ENCODE assay signal across 24 cellular contexts in genomic region chr7:1649751-1650326, GRCh38. TPM values are rescaled to one million over a fixed set of nuclear protein-coding genes. Genes with fewer than 3 reads are reported as not detected.
"Had no signal": no experiment of that assay in that cellular context is flagged by ENCODE, and none has a peak within 500 bp of the region (broad histone marks: within the 10 kb centered on the region; RNA-seq: fewer than 3 reads in every experiment).

No MANE protein-coding gene starts in this region.

- H3K9me3 ChIP-seq: breast epithelium, esophagus muscularis mucosa, heart left ventricle, spleen, suprapubic skin, tibial nerve had no signal

- H3K36me3 Mint-ChIP-seq: activated naive CD4-positive, alpha-beta T cell treated with anti-CD3 and anti-CD28 coated beads, Interleukin-2, amount 50 U/mL, for 72 hours; mesothelial cell of epicardium; naive thymus-derived CD4-positive, alpha-beta T cell had no signal

- H3K9me3 Mint-ChIP-seq: activated B cell treated with CpG ODN at 0.5 μM for 24 hours; activated naive CD4-positive, alpha-beta T cell treated with anti-CD3 and anti-CD28 coated beads, Interleukin-2, amount 50 U/mL, for 72 hours; activated T-cell treated with anti-CD3 and anti-CD28 coated beads, Interleukin-2, amount 50 U/mL, for 72 hours; mesothelial cell of epicardium; naive thymus-derived CD4-positive, alpha-beta T cell had no signal

- H3K4me3 ChIP-seq: breast epithelium, esophagus muscularis mucosa, heart left ventricle, spleen, suprapubic skin, tibial nerve had no signal

- DNase-seq: activated B cell treated with CpG ODN at 0.5 μM for 24 hours; activated CD4-positive, alpha-beta T cell treated with anti-CD3 and anti-CD28 coated beads for 36 hours; activated CD4-positive, alpha-beta T cell treated with anti-CD3 and anti-CD28 coated beads, Interleukin-2, amount 50 U/mL, for 4 hours; activated naive CD4-positive, alpha-beta T cell; activated T-cell treated with anti-CD3 and anti-CD28 coated beads for 4 hours; activated T-cell treated with anti-CD3 and anti-CD28 coated beads, Interleukin-2, amount 50 U/mL, for 72 hours; central memory CD4-positive, alpha-beta T cell; dermis blood vessel endothelial cell; effector CD4-positive, alpha-beta T cell; foreskin keratinocyte; kidney glomerular epithelial cell; mammary epithelial cell; naive thymus-derived CD4-positive, alpha-beta T cell; occipital lobe; spleen; stimulated activated naive CD4-positive, alpha-beta T cell; T-helper 2 cell had no signal

- H3K36me3 ChIP-seq: breast epithelium, esophagus muscularis mucosa, heart left ventricle, spleen, suprapubic skin, tibial nerve had no signal

- H3K27ac ChIP-seq: breast epithelium, esophagus muscularis mucosa, foreskin keratinocyte, spleen, suprapubic skin, tibial nerve had no signal

- H3K27me3 Mint-ChIP-seq: activated CD4-positive, alpha-beta T cell treated with anti-CD3 and anti-CD28 coated beads for 36 hours had no signal

- H3K4me3 Mint-ChIP-seq: activated B cell treated with CpG ODN at 0.5 μM for 24 hours; activated CD4-positive, alpha-beta T cell treated with anti-CD3 and anti-CD28 coated beads for 36 hours; activated T-cell treated with anti-CD3 and anti-CD28 coated beads, Interleukin-2, amount 50 U/mL, for 72 hours; mesothelial cell of epicardium; naive thymus-derived CD4-positive, alpha-beta T cell had no signal

- H3K4me1 Mint-ChIP-seq: activated B cell treated with CpG ODN at 0.5 μM for 24 hours; activated CD4-positive, alpha-beta T cell treated with anti-CD3 and anti-CD28 coated beads for 36 hours; naive thymus-derived CD4-positive, alpha-beta T cell had no signal

- H3K4me1 ChIP-seq: breast epithelium, foreskin keratinocyte, spleen had no signal

- H3K27ac Mint-ChIP-seq: activated B cell treated with CpG ODN at 0.5 μM for 24 hours; activated CD4-positive, alpha-beta T cell treated with anti-CD3 and anti-CD28 coated beads for 36 hours; activated naive CD4-positive, alpha-beta T cell treated with anti-CD3 and anti-CD28 coated beads, Interleukin-2, amount 50 U/mL, for 72 hours; activated T-cell treated with anti-CD3 and anti-CD28 coated beads, Interleukin-2, amount 50 U/mL, for 72 hours; mesothelial cell of epicardium had no signal

RNA-seq across cellular contexts. Expression of gene ELFN1, which starts 20.2 kb away (rescaled TPM):
- total RNA-seq: activated B cell treated with CpG ODN at 0.5 μM for 24 hours; activated T-cell treated with anti-CD3 and anti-CD28 coated beads, Interleukin-2, amount 50 U/mL, for 72 hours; foreskin keratinocyte had no signal
- polyA plus RNA-seq: naive thymus-derived CD4-positive, alpha-beta T cell had no signal
